25 cellular contexts compared by ENCODE assay signal in the genomic region with DNA sequence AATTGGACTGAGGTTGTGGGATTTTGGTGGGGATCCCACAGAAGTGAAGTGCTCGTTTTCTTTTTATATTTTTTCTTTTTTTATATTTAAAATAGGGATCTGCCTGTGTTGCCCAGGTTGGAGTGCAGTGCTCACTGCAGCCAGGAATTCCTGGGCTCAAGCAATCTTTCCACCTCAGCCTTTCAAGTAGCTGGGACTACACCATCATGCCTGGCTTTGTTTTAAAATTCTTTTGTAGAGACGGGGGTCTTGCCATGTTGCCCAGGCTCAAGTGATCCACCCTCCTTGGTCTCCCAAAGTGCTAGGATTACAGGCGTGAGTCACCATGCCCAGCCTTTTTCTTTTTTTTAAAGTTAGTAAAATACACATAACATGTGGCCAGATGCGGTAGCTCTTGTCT.
"Had no signal": no experiment of that assay in that cellular context is flagged by ENCODE, and none has a peak within 500 bp of the region (broad histone marks: within the 10 kb centered on the region; RNA-seq: fewer than 3 reads in every experiment).

No MANE protein-coding gene starts in this region.

- DNase-seq: colonic mucosa; cortex of kidney; effector CD8-positive, alpha-beta T cell; effector memory CD8-positive, alpha-beta T cell; endodermal cell; foreskin keratinocyte; heart left ventricle; hypothalamus; immature natural killer cell; islet precursor cell; kidney; kidney glomerular epithelial cell; left colon; left lung; left ventricle myocardium superior; lower lobe of right lung; mesendoderm; midbrain; naive thymus-derived CD4-positive, alpha-beta T cell; natural killer cell had no signal

- H3K4me1 ChIP-seq: foreskin keratinocyte had no signal

- H3K4me3 ChIP-seq: colonic mucosa, esophagus muscularis mucosa, gastroesophageal sphincter, heart left ventricle, hepatocyte, left lung, lower lobe of right lung had no signal

- H3K27me3 ChIP-seq: colonic mucosa, esophagus muscularis mucosa, foreskin keratinocyte, gastroesophageal sphincter, heart left ventricle, hepatocyte, left lung had no signal

- H2AFZ ChIP-seq: hepatocyte had no signal

- FAIRE-seq: endometrium, frontal cortex, kidney had no signal

- H3K27ac ChIP-seq: colonic mucosa, esophagus muscularis mucosa, foreskin keratinocyte, gastroesophageal sphincter, heart left ventricle, hepatocyte, left lung, lower lobe of right lung had no signal

- H3K4me2 ChIP-seq: hepatocyte had no signal

- H3K9me3 ChIP-seq: colonic mucosa, esophagus muscularis mucosa, gastroesophageal sphincter, heart left ventricle, left lung, lower lobe of right lung had no signal

- ATAC-seq: effector memory CD8-positive, alpha-beta T cell; foreskin keratinocyte; gastroesophageal sphincter; heart left ventricle; left colon; left lung; left ventricle myocardium superior; lower lobe of right lung; naive thymus-derived CD4-positive, alpha-beta T cell; natural killer cell had no signal

- H3K36me3 ChIP-seq: colonic mucosa, esophagus muscularis mucosa, gastroesophageal sphincter, heart left ventricle, left lung, lower lobe of right lung had no signal
